In genomic region chr5:151219789-151220188, GRCh38 we compare ENCODE assay signal across 11 cellular contexts. TPM values are rescaled to one million over a fixed set of nuclear protein-coding genes. Genes with fewer than 3 reads are reported as not detected.
A peak's percentile ranks its signal among the peaks of the same experiment; 100 is the strongest.
DNase-seq lines count a peak whose midpoint lies in the region; ATAC-seq and TF ChIP-seq lines count a peak whose summit lies in the region.
"Had no signal": no experiment of that assay in that cellular context is flagged by ENCODE, and none has a peak within 500 bp of the region (broad histone marks: within the 10 kb centered on the region; RNA-seq: fewer than 3 reads in every experiment).

No MANE protein-coding gene starts in this region.

- ATAC-seq in memory B cell (ENCODE audit: low read depth) (no peak), HG02571 (IDR thresholded peaks at IDR 0.05; ENCODE audit: unreplicated experiment) (no peak), HG03196 (IDR thresholded peaks at IDR 0.05; ENCODE audit: unreplicated experiment) (no peak)

- H3K9me3 Mint-ChIP-seq in activated T-helper 1 cell treated with anti-CD3 and anti-CD28 coated beads, Interleukin-12 subunit alpha, Interleukin-12 subunit beta, Interleukin-2, Interleukin-4 antibody, amounts not matched to agents 30 ng/mL and 10 ng/mL and 1 ng/mL, durations not matched to agents 14 hours and 24 hours and 36 hours = no peaks in the 10 kb centered on the region
- H3K9me3 Mint-ChIP-seq in memory B cell = no peaks in the 10 kb centered on the region

- H3K4me3 Mint-ChIP-seq in activated T-helper 1 cell treated with anti-CD3 and anti-CD28 coated beads, Interleukin-12 subunit alpha, Interleukin-12 subunit beta, Interleukin-2, Interleukin-4 antibody, amounts not matched to agents 30 ng/mL and 10 ng/mL and 1 ng/mL, durations not matched to agents 14 hours and 24 hours and 36 hours = no peak overlapping the region
- peak overlapping the region; percentile 30 for H3K4me3 Mint-ChIP-seq in memory B cell

- H3K27ac Mint-ChIP-seq in activated T-helper 1 cell treated with anti-CD3 and anti-CD28 coated beads, Interleukin-12 subunit alpha, Interleukin-12 subunit beta, Interleukin-2, Interleukin-4 antibody, amounts not matched to agents 30 ng/mL and 10 ng/mL and 1 ng/mL, durations not matched to agents 14 hours and 24 hours and 36 hours = peak overlapping the region; percentile 35
- peak overlapping the region; percentile 26 for H3K27ac Mint-ChIP-seq in memory B cell

- no peak overlapping the region for H3K4me3 ChIP-seq in AG10803 (ENCODE audit: low read length)
- H3K4me3 ChIP-seq: thoracic aorta had no signal

- intact Hi-C loops in activated T-helper 1 cell treated with anti-CD3 and anti-CD28 coated beads, Interleukin-12 subunit alpha, Interleukin-12 subunit beta, Interleukin-2, Interleukin-4 antibody, amounts not matched to agents 30 ng/mL and 10 ng/mL and 1 ng/mL, durations not matched to agents 14 hours and 24 hours and 36 hours (cut with micrococcal nuclease) = loop anchor here (5.0 to 10.0 kb wide), 2 partner anchors 98 to 1665 kb away; partner anchors contain the start of gene CSNK1A1
- intact Hi-C loops in posterior cingulate gyrus (cut with DNase I) = no loop called here

- peaks cover 83% of the 10 kb centered on the region for H3K4me1 Mint-ChIP-seq in activated T-helper 1 cell treated with anti-CD3 and anti-CD28 coated beads, Interleukin-12 subunit alpha, Interleukin-12 subunit beta, Interleukin-2, Interleukin-4 antibody, amounts not matched to agents 30 ng/mL and 10 ng/mL and 1 ng/mL, durations not matched to agents 14 hours and 24 hours and 36 hours (ENCODE audit: low read depth)
- peaks cover 70% of the 10 kb centered on the region for H3K4me1 Mint-ChIP-seq in memory B cell

- TF ChIP-seq CTCF in AG10803 (conservative IDR thresholded peaks at IDR 0.05; ENCODE audit: low read length) (0 out of 2 replicates have a peak, but pooled peaks have one; percentile 14), GM12873 (IDR thresholded peaks at IDR 0.05; ENCODE audit: insufficient read depth, low read depth, low read length, missing control alignments) (peak; percentile 42)

- no peaks in the 10 kb centered on the region for H3K27me3 Mint-ChIP-seq in activated T-helper 1 cell treated with anti-CD3 and anti-CD28 coated beads, Interleukin-12 subunit alpha, Interleukin-12 subunit beta, Interleukin-2, Interleukin-4 antibody, amounts not matched to agents 30 ng/mL and 10 ng/mL and 1 ng/mL, durations not matched to agents 14 hours and 24 hours and 36 hours (ENCODE audit: insufficient read depth)
- no peaks in the 10 kb centered on the region for H3K27me3 Mint-ChIP-seq in memory B cell

- H3K36me3 Mint-ChIP-seq in activated T-helper 1 cell treated with anti-CD3 and anti-CD28 coated beads, Interleukin-12 subunit alpha, Interleukin-12 subunit beta, Interleukin-2, Interleukin-4 antibody, amounts not matched to agents 30 ng/mL and 10 ng/mL and 1 ng/mL, durations not matched to agents 14 hours and 24 hours and 36 hours (ENCODE audit: low read depth) = peaks cover 40% of the 10 kb centered on the region
- peaks cover 29% of the 10 kb centered on the region for H3K36me3 Mint-ChIP-seq in memory B cell

- DNase-seq in AG10803 (ENCODE audit: low read depth) (no peak), memory B cell (ENCODE audit: low spot score in 2 of 2) (no peak), NCI-H69 (lab: John Stamatoyannopoulos, UW) (no peak), posterior cingulate gyrus (no peak)
- no peak for DNase-seq in activated T-helper 1 cell treated with anti-CD3 and anti-CD28 coated beads, Interleukin-12 subunit alpha, Interleukin-12 subunit beta, Interleukin-2, Interleukin-4 antibody, amounts not matched to agents 30 ng/mL and 10 ng/mL and 1 ng/mL, durations not matched to agents 14 hours and 24 hours and 36 hours (ENCODE audit: low spot score)
- DNase-seq: NCI-H526; stimulated activated CD4-positive, alpha-beta T cell treated with anti-CD3 and anti-CD28 coated beads, Interleukin-15, amount 100 ng/mL, for 24 hours had no signal

RNA-seq across cellular contexts. Expression of gene CCDC69, which starts 4.1 kb away (rescaled TPM):
- 24.3 and 25.4 TPM in 2 replicates for total RNA-seq in activated T-helper 1 cell treated with anti-CD3 and anti-CD28 coated beads, Interleukin-12 subunit alpha, Interleukin-12 subunit beta, Interleukin-2, Interleukin-4 antibody, amounts not matched to agents 30 ng/mL and 10 ng/mL and 1 ng/mL, durations not matched to agents 14 hours and 24 hours and 36 hours

RNA-seq across cellular contexts. Expression of gene GM2A, which starts 33.2 kb away (rescaled TPM):
- total RNA-seq in activated T-helper 1 cell treated with anti-CD3 and anti-CD28 coated beads, Interleukin-12 subunit alpha, Interleukin-12 subunit beta, Interleukin-2, Interleukin-4 antibody, amounts not matched to agents 30 ng/mL and 10 ng/mL and 1 ng/mL, durations not matched to agents 14 hours and 24 hours and 36 hours = 16.9 and 21.1 TPM in 2 replicates
